8 cellular contexts compared by ENCODE assay signal in genomic region chr14:23727566-23728335, GRCh38.
DNase-seq lines count a peak whose midpoint lies in the region; ATAC-seq, FAIRE-seq and TF ChIP-seq lines count a peak whose summit lies in the region.

No MANE protein-coding gene starts in this region.

- H3K36me3 ChIP-seq in Panc1 (ENCODE audit: control insufficient read depth, insufficient read depth, low read length) (no peaks in the 10 kb centered on the region), Peyer's patch (no peaks in the 10 kb centered on the region)

- no peak for FAIRE-seq in H54 (lab: Jason Lieb, UNC)

- BruUV-seq in Panc1 (replicated peaks; lab: Mats Ljungman, UMichigan), result no TSS peak

- CTCF ChIA-PET in Panc1 (lab: Charles Lee), result interaction anchor here (0.6 to 1.6 kb wide), 6 partner anchors 86 to 203 kb away, joined by 3 to 23 read pairs (median 3); no protein-coding TSS in a partner anchor

- peak; percentile 40 for DNase-seq in H54 (ENCODE audit: insufficient read length, low spot score)
- DNase-seq in Panc1 (ENCODE audit: low read depth, low spot score), result no peak
- DNase-seq in fibroblast of pulmonary artery (ENCODE audit: low read depth), result peak; percentile 42
- DNase-seq in renal cortical epithelial cell (ENCODE audit: low read depth), result peak; percentile 62
- DNase-seq in Peyer's patch, result no peak

- H3K27me3 ChIP-seq in Panc1 (ENCODE audit: control insufficient read depth, insufficient read depth, low read length) (no peaks in the 10 kb centered on the region), Peyer's patch (no peaks in the 10 kb centered on the region)

- peak; percentile 63 for TF ChIP-seq CTCF in C4-2B (conservative IDR thresholded peaks at IDR 0.05)
- TF ChIP-seq CTCF in Panc1 (IDR thresholded peaks at IDR 0.05), result peak; percentile 65
- peak; percentile 14 for TF ChIP-seq CTCF in fibroblast of pulmonary artery (IDR thresholded peaks at IDR 0.05; ENCODE audit: low read length, missing control alignments)
- peak in 3 of 6 experiments; percentile 49 to 57 (median 54) for TF ChIP-seq CTCF in Peyer's patch (IDR thresholded peaks at IDR 0.05)

- peaks cover 3% of the 10 kb centered on the region; the same call in 1 of the 2 replicates for H3K4me1 ChIP-seq in Panc1 (ENCODE audit: control insufficient read depth, insufficient read depth, low read length)
- H3K4me1 ChIP-seq in Peyer's patch, result no peaks in the 10 kb centered on the region

- H3K4me3 ChIP-seq in Panc1 (ENCODE audit: low read depth in 2 of 2, low read length in 2 of 2) (no peak overlapping the region), fibroblast of pulmonary artery (replicated peaks; ENCODE audit: low read depth, low read length) (no peak overlapping the region), Peyer's patch (no peak overlapping the region)

- TF ChIP-seq POLR2A in H54 (IDR thresholded peaks at IDR 0.05; ENCODE audit: low read depth, low read length), result no peak
- TF ChIP-seq POLR2A in Peyer's patch (IDR thresholded peaks at IDR 0.05), result no peak

- in situ Hi-C loops in Panc1 (cut with HindIII; ENCODE audit: low pct_unique_long_range_greater_than_20kb, low sequenced_read_pairs), result no loop called here

- H3K27ac ChIP-seq in C4-2B (no peak overlapping the region), Panc1 (ENCODE audit: low read length) (peak overlapping the region; percentile 29; the same call in 1 of the 2 replicates), Peyer's patch (no peak overlapping the region)

- POLR2A ChIA-PET in Panc1 (lab: Charles Lee), result no interaction called here

- H3K9me3 ChIP-seq in Panc1 (ENCODE audit: control insufficient read depth, insufficient read depth, low read depth, low read length) (no peaks in the 10 kb centered on the region), Peyer's patch (no peaks in the 10 kb centered on the region)

- ATAC-seq in Panc1 (peak; percentile 96), HG02678 (IDR thresholded peaks at IDR 0.05; ENCODE audit: unreplicated experiment) (no peak), HG03095 (IDR thresholded peaks at IDR 0.05; ENCODE audit: unreplicated experiment) (no peak)

- intact Hi-C loops in Panc1 (cut with micrococcal nuclease; ENCODE audit: unreplicated experiment), result loop anchor here (2.0 to 5.0 kb wide), 2 partner anchors 183 to 225 kb away; partner anchors contain the start of gene DHRS4

Comparison
In these comparisons a context has a peak if more than half of its experiments do, and no peak if none do; other contexts are left out.
1. DNase-seq: peak in H54 (single experiment), fibroblast of pulmonary artery (single experiment) and renal cortical epithelial cell (single experiment); none in Panc1 (single experiment) and Peyer's patch (0 of 3).